8 cellular contexts compared by ENCODE assay signal in genomic region chr2:130390460-130391057, GRCh38. TPM values are rescaled to one million over a fixed set of nuclear protein-coding genes. Genes with fewer than 3 reads are reported as not detected.
DNase-seq lines count a peak whose midpoint lies in the region; ATAC-seq, FAIRE-seq and TF ChIP-seq lines count a peak whose summit lies in the region.

No MANE protein-coding gene starts in this region.

- peak overlapping the region; percentile 63; the same call in 1 of the 2 replicates for H3K4me3 ChIP-seq in H7 (ENCODE audit: insufficient read depth, low read depth, low read length)
- peak overlapping the region; percentile 85; the same call in 1 of the 2 replicates for H3K4me3 ChIP-seq in PC-9
- peak overlapping the region in 1 of 3 experiments; percentile 68 for H3K4me3 ChIP-seq in endothelial cell of umbilical vein (replicated peaks in 1 of 3; ENCODE audit: insufficient read depth in 1 of 3, low read depth in 1 of 3, low read length in 3 of 3)

- BruUV-seq in PC-9 (replicated peaks; lab: Mats Ljungman, UMichigan), result no TSS peak
- no TSS peak for BruUV-seq in endothelial cell of umbilical vein (replicated peaks; lab: Mats Ljungman, UMichigan)

- H2AFZ ChIP-seq in PC-9, result peak overlapping the region; percentile 98
- H2AFZ ChIP-seq in endothelial cell of umbilical vein (ENCODE audit: low read depth, low read length), result peak overlapping the region; percentile 78

- no peaks in the 10 kb centered on the region for H3K9me3 Mint-ChIP-seq in natural killer cell treated with Interleukin-12 subunit alpha and Interleukin-12 subunit beta and Interleukin-15 and Interleukin-18, amount 100 ng/mL, for 72 hours

- H3K9me3 ChIP-seq in ES-I3 (ENCODE audit: control insufficient read depth, insufficient read depth, low read length) (no peaks in the 10 kb centered on the region), PC-9 (ENCODE audit: insufficient read depth, low read depth) (no peaks in the 10 kb centered on the region), endothelial cell of umbilical vein (replicated peaks; ENCODE audit: control insufficient read depth, insufficient read depth, low read length) (no peaks in the 10 kb centered on the region)

- ATAC-seq in natural killer cell treated with Interleukin-12 subunit alpha and Interleukin-12 subunit beta and Interleukin-15 and Interleukin-18, amount 100 ng/mL, for 72 hours, result peak; percentile 22 to 25
- ATAC-seq in GM18517 (IDR thresholded peaks at IDR 0.05; ENCODE audit: unreplicated experiment), result no peak

- no peaks in the 10 kb centered on the region for H3K36me3 Mint-ChIP-seq in natural killer cell treated with Interleukin-12 subunit alpha and Interleukin-12 subunit beta and Interleukin-15 and Interleukin-18, amount 100 ng/mL, for 72 hours

- H3K79me2 ChIP-seq in PC-9 (ENCODE audit: low read depth) (no peaks in the 10 kb centered on the region), endothelial cell of umbilical vein (ENCODE audit: control insufficient read depth, insufficient read depth, low read length) (no peaks in the 10 kb centered on the region)

- H3K9ac ChIP-seq in ES-I3 (ENCODE audit: low read depth, low read length), result peak overlapping the region; percentile 83; the same call in 1 of the 2 replicates
- H3K9ac ChIP-seq in endothelial cell of umbilical vein (replicated peaks; ENCODE audit: extremely low read depth, insufficient read depth, low read length), result no peak overlapping the region

- H3K27ac ChIP-seq in PC-9, result no peak overlapping the region
- no peak overlapping the region for H3K27ac ChIP-seq in endothelial cell of umbilical vein (ENCODE audit: insufficient read depth, low read depth, low read length)

- no peaks in the 10 kb centered on the region for H3K9me1 ChIP-seq in endothelial cell of umbilical vein (replicated peaks; ENCODE audit: control insufficient read depth, extremely low read depth, insufficient read depth, low read length)

- intact Hi-C loops in PC-9 (cut with micrococcal nuclease; ENCODE audit: unreplicated experiment) (loop anchor here (5.0 kb wide), 1 partner anchor 33 kb away; the partner anchor contains the start of gene PTPN18), endothelial cell of umbilical vein (cut with micrococcal nuclease) (no loop called here)

- CTCF ChIA-PET in PC-9 (lab: Charles Lee), result no interaction called here
- CTCF ChIA-PET in endothelial cell of umbilical vein (lab: Charles Lee), result interaction anchor here (0.6 to 2.3 kb wide), 4 partner anchors 12 to 58 kb away, joined by 3 to 9 read pairs (median 4); partner anchors contain the start of gene PTPN18

- TF ChIP-seq CTCF in PC-9 (conservative IDR thresholded peaks at IDR 0.05), result no peak
- TF ChIP-seq CTCF in endothelial cell of umbilical vein (IDR thresholded peaks at IDR 0.05; ENCODE audit: extremely low read depth in 1 of 2, insufficient read depth in 1 of 2, low read depth in 1 of 2, low read length in 2 of 2), result no peak

- dilution Hi-C loops in endothelial cell of umbilical vein (cut with MboI; ENCODE audit: extremely low pct_ligation_motif_present, low sequenced_read_pairs), result no loop called here

- peaks cover 12 to 13% of the 10 kb centered on the region in 2 donors for H3K4me1 Mint-ChIP-seq in natural killer cell treated with Interleukin-12 subunit alpha and Interleukin-12 subunit beta and Interleukin-15 and Interleukin-18, amount 100 ng/mL, for 72 hours (ENCODE audit: low read depth in 2 of 2)

- H4K20me1 ChIP-seq in PC-9 (ENCODE audit: insufficient read depth) (no peaks in the 10 kb centered on the region), endothelial cell of umbilical vein (replicated peaks; ENCODE audit: control insufficient read depth, extremely low read depth, insufficient read depth, low read length) (no peaks in the 10 kb centered on the region)

- peak overlapping the region; percentile 81 for H3K4me3 Mint-ChIP-seq in natural killer cell treated with Interleukin-12 subunit alpha and Interleukin-12 subunit beta and Interleukin-15 and Interleukin-18, amount 100 ng/mL, for 72 hours

- H3K4me1 ChIP-seq in ES-I3 (ENCODE audit: insufficient read depth, low read length), result 0 out of 2 replicates have a peak, but pooled peaks cover 6% of the 10 kb centered on the region
- H3K4me1 ChIP-seq in PC-9 (replicated peaks; ENCODE audit: insufficient read depth), result peaks cover 15% of the 10 kb centered on the region; the same call in 1 of the 2 replicates
- peaks cover 6% of the 10 kb centered on the region for H3K4me1 ChIP-seq in endothelial cell of umbilical vein (ENCODE audit: control insufficient read depth, extremely low read depth, insufficient read depth, low read length)

- no peak for TF ChIP-seq POLR2A in endothelial cell of umbilical vein (IDR thresholded peaks at IDR 0.05; ENCODE audit: low read depth, low read length)

- peak overlapping the region; percentile 62 to 94 for H3K27ac Mint-ChIP-seq in natural killer cell treated with Interleukin-12 subunit alpha and Interleukin-12 subunit beta and Interleukin-15 and Interleukin-18, amount 100 ng/mL, for 72 hours

- H3K4me2 ChIP-seq in PC-9, result peak overlapping the region; percentile 80
- peak overlapping the region; percentile 84 for H3K4me2 ChIP-seq in endothelial cell of umbilical vein (ENCODE audit: insufficient read depth, low read length)

- H3K27me3 Mint-ChIP-seq in natural killer cell treated with Interleukin-12 subunit alpha and Interleukin-12 subunit beta and Interleukin-15 and Interleukin-18, amount 100 ng/mL, for 72 hours, result no peaks in the 10 kb centered on the region

- FAIRE-seq in endothelial cell of umbilical vein (lab: Jason Lieb, UNC), result no peak

- H3K9me2 ChIP-seq in PC-9 (ENCODE audit: insufficient read depth), result no peaks in the 10 kb centered on the region

- POLR2A ChIA-PET in PC-9 (lab: Charles Lee; ENCODE audit: unreplicated experiment) (no interaction called here), endothelial cell of umbilical vein (lab: Charles Lee) (no interaction called here)

- H3K27me3 ChIP-seq in H7 (ENCODE audit: control insufficient read depth, insufficient read depth, low read length) (peaks cover 5% of the 10 kb centered on the region; the same call in 1 of the 2 replicates), PC-9 (ENCODE audit: insufficient read depth, low read depth) (no peaks in the 10 kb centered on the region; the same call in 1 of the 2 replicates), endothelial cell of umbilical vein (ENCODE audit: control insufficient read depth in 2 of 2, insufficient read depth in 2 of 2, low read length in 2 of 2) (no peaks in the 10 kb centered on the region)

- DNase-seq in H7 (peak; percentile 40), PC-9 (peak; percentile 14 to 36), endothelial cell of umbilical vein (ENCODE audit: low read depth, low spot score) (no peak), HuH-7.5 (ENCODE audit: low spot score) (no peak), NCI-H510A treated with DMSO at 0.1 percent for 48 hours (lab: John Stamatoyannopoulos, UW) (no peak)
- DNase-seq in natural killer cell treated with Interleukin-12 subunit alpha and Interleukin-12 subunit beta and Interleukin-15 and Interleukin-18, amount 100 ng/mL, for 72 hours (ENCODE audit: low spot score), result no peak

- H3F3A ChIP-seq in PC-9 (ENCODE audit: insufficient read depth, low read depth), result peaks cover 4% of the 10 kb centered on the region; the same call in 1 of the 2 replicates

- H3K36me3 ChIP-seq in ES-I3 (ENCODE audit: insufficient read depth, low read length) (no peaks in the 10 kb centered on the region), H7 (replicated peaks; ENCODE audit: control insufficient read depth, insufficient read depth, low read length) (no peaks in the 10 kb centered on the region), PC-9 (ENCODE audit: low read depth) (no peaks in the 10 kb centered on the region), endothelial cell of umbilical vein (ENCODE audit: control insufficient read depth in 2 of 2, extremely low read depth in 1 of 2, insufficient read depth in 2 of 2, low read length in 2 of 2) (no peaks in the 10 kb centered on the region)

TF ChIP-seq in endothelial cell of umbilical vein, 7 proteins besides CTCF, POLR2A, EP300 and RAD21 (continues in another document):
- TF ChIP-seq JUN (IDR thresholded peaks at IDR 0.05; ENCODE audit: borderline replicate concordance, insufficient read depth, insufficient read length, low read depth), result no peak
- no peak for TF ChIP-seq FOS (IDR thresholded peaks at IDR 0.05; ENCODE audit: borderline replicate concordance, insufficient read depth, low read length)
- no peak for TF ChIP-seq POLR2AphosphoS5 (IDR thresholded peaks at IDR 0.05; ENCODE audit: insufficient read depth, low read depth, low read length)
- TF ChIP-seq MAX (IDR thresholded peaks at IDR 0.05; ENCODE audit: insufficient read depth, insufficient read length), result no peak

RNA-seq across cellular contexts. Expression of gene PTPN18, which starts 34.7 kb away (rescaled TPM):
- 9.6 and 11.9 TPM in 2 replicates for total RNA-seq in H7 (2014; rRNA removed; shearing (Covaris generic))
- 54.5 and 55.9 TPM in 2 replicates for total RNA-seq in PC-9 (2021)
- total RNA-seq in endothelial cell of umbilical vein, result 31.5 and 39.6 TPM in 2 replicates
- polyA plus RNA-seq in endothelial cell of umbilical vein, result 38.3 and 39.4 TPM in 2 replicates
- 34.5 and 37.2 TPM in 2 replicates for polyA plus RNA-seq in endothelial cell of umbilical vein (2011; cell fraction: cytosol; rRNA removed)
- polyA plus RNA-seq in endothelial cell of umbilical vein (2011; cell fraction: nucleus; rRNA removed), result 98.9 and 101 TPM in 2 replicates
- polyA plus RNA-seq in endothelial cell of umbilical vein (2012), result 24.1 and 25.1 TPM in 2 replicates
- polyA minus RNA-seq in endothelial cell of umbilical vein, result 37.1 and 53.9 TPM in 2 replicates
- polyA minus RNA-seq in endothelial cell of umbilical vein (2011; cell fraction: cytosol; rRNA and poly(A)+ RNA removed), result 15.3 TPM
- polyA minus RNA-seq in endothelial cell of umbilical vein (2011; cell fraction: nucleus; rRNA and poly(A)+ RNA removed), result 34.6 and 42.5 TPM in 2 replicates
- total RNA-seq in natural killer cell treated with Interleukin-12 subunit alpha and Interleukin-12 subunit beta and Interleukin-15 and Interleukin-18, amount 100 ng/mL, for 72 hours, result 100 to 1,000 TPM in 1 of 2 donors, 10 to 100 TPM in 1; 97.9 to 101 TPM

RNA-seq across cellular contexts. Expression of gene IMP4, which starts 47.9 kb away (rescaled TPM):
- 84.8 and 91.6 TPM in 2 replicates for total RNA-seq in H7 (2014; rRNA removed; shearing (Covaris generic))
- 76.8 and 82.6 TPM in 2 replicates for total RNA-seq in PC-9 (2021)
- 63.1 and 74.0 TPM in 2 replicates for total RNA-seq in endothelial cell of umbilical vein
- polyA plus RNA-seq in endothelial cell of umbilical vein, result 149 and 177 TPM in 2 replicates
- polyA plus RNA-seq in endothelial cell of umbilical vein (2011; cell fraction: cytosol; rRNA removed), result 121 TPM in 2 replicates
- 146 and 150 TPM in 2 replicates for polyA plus RNA-seq in endothelial cell of umbilical vein (2011; cell fraction: nucleus; rRNA removed)
- polyA plus RNA-seq in endothelial cell of umbilical vein (2012), result 105 and 109 TPM in 2 replicates
- polyA minus RNA-seq in endothelial cell of umbilical vein, result 55.9 and 60.7 TPM in 2 replicates
- 64.2 TPM for polyA minus RNA-seq in endothelial cell of umbilical vein (2011; cell fraction: cytosol; rRNA and poly(A)+ RNA removed)
- polyA minus RNA-seq in endothelial cell of umbilical vein (2011; cell fraction: nucleus; rRNA and poly(A)+ RNA removed), result 40.5 and 56.9 TPM in 2 replicates
- total RNA-seq in natural killer cell treated with Interleukin-12 subunit alpha and Interleukin-12 subunit beta and Interleukin-15 and Interleukin-18, amount 100 ng/mL, for 72 hours, result 100 to 1,000 TPM in 1 of 2 donors, 10 to 100 TPM in 1; 94.1 to 198 TPM

Comparison
In these comparisons a context has a peak if more than half of its experiments do, and no peak if none do; other contexts are left out.
1. DNase-seq: peak in H7 (single experiment) and PC-9 (2 of 2); none in endothelial cell of umbilical vein (single experiment), natural killer cell treated with Interleukin-12 subunit alpha and Interleukin-12 subunit beta and Interleukin-15 and Interleukin-18, amount 100 ng/mL, for 72 hours (single experiment), HuH-7.5 (single experiment) and NCI-H510A treated with DMSO at 0.1 percent for 48 hours (single experiment).